9 cellular contexts compared by ENCODE assay signal in genomic region chr14:49999216-49999761, GRCh38.
DNase-seq lines count a peak whose midpoint lies in the region; ATAC-seq and TF ChIP-seq lines count a peak whose summit lies in the region.
"Had no signal": no experiment of that assay in that cellular context is flagged by ENCODE, and none has a peak within 500 bp of the region (broad histone marks: within the 10 kb centered on the region; RNA-seq: fewer than 3 reads in every experiment).

No MANE protein-coding gene starts in this region.

- H3K9me3 ChIP-seq in adrenal gland (replicated peaks in 1 of 3), result no peaks in the 10 kb centered on the region

- H3K27me3 Mint-ChIP-seq in T-cell, result no peaks in the 10 kb centered on the region

- intact Hi-C loops in adrenal gland (cut with DNase I), result no loop called here

- H3K27ac ChIP-seq in adrenal gland, result peak overlapping the region; percentile 58 to 86 (median 67)
- H3K27ac ChIP-seq: HL-60 had no signal

- peak overlapping the region; percentile 59 to 77 (median 73) for H3K4me3 Mint-ChIP-seq in T-cell

- H3K4me3 ChIP-seq in adrenal gland, result no peak overlapping the region

- H3K4me1 ChIP-seq in adrenal gland (replicated peaks in 1 of 2), result peaks cover 25 to 44% of the 10 kb centered on the region in 2 donors

- CTCF ChIA-PET in T-cell (lab: Charles Lee), result interaction anchor here in 1 of 2 donors (0.5 to 2.2 kb wide), 6 partner anchors 58 to 147 kb away, joined by 3 to 12 read pairs (median 4); partner anchors contain the start of gene NEMF

- H3K9me3 Mint-ChIP-seq in T-cell, result no peaks in the 10 kb centered on the region

- no peaks in the 10 kb centered on the region for H3K36me3 ChIP-seq in adrenal gland (replicated peaks in 1 of 2)

- no peaks in the 10 kb centered on the region for H3K36me3 Mint-ChIP-seq in T-cell

- H3K4me1 Mint-ChIP-seq in T-cell, result peaks cover 55 to 69% (median 59%) of the 10 kb centered on the region in 3 donors

- TF ChIP-seq POLR2A in adrenal gland (IDR thresholded peaks at IDR 0.05), result peak; percentile 23 to 62

- H3K27ac Mint-ChIP-seq in T-cell, result peak overlapping the region; percentile 98

- peak; percentile 78 to 82 for DNase-seq in AML-193 (lab: John Stamatoyannopoulos, UW)
- peak; percentile 34 to 75 (median 62) for DNase-seq in T-cell
- DNase-seq in adrenal gland, result peak; percentile 82 to 94 (median 90)
- peak; percentile 49 for DNase-seq in iPS-NIHi11 (ENCODE audit: low spot score)
- peak; percentile 87 for DNase-seq in stimulated activated CD4-positive, alpha-beta T cell treated with anti-CD3 and anti-CD28 coated beads, Interleukin-1b, Interleukin-23, amount 100 ng/mL, for 48 hours
- no peak for DNase-seq in inferior parietal cortex (ENCODE audit: extremely low spot score)

- ATAC-seq in GM19372 (IDR thresholded peaks at IDR 0.05; ENCODE audit: low read depth, unreplicated experiment) (peak; percentile 55), HG03457 (IDR thresholded peaks at IDR 0.05; ENCODE audit: unreplicated experiment) (peak; percentile 48), T-cell (replicated peaks in 1 of 4) (peak; percentile 21 to 46 (median 35))

- 0 to 8% (median 8%) methylated on average over 3 to 4 of the region's 4 CpGs for WGBS in adrenal gland, 4 donors

- TF ChIP-seq CTCF in adrenal gland (IDR thresholded peaks at IDR 0.05), result no peak

- POLR2A ChIA-PET in T-cell (lab: Charles Lee), result interaction anchor here in 1 of 2 donors (0.9 to 2.9 kb wide), 3 partner anchors 27 to 150 kb away, joined by 3 to 11 read pairs (median 3); no protein-coding TSS in a partner anchor

- H3K27me3 ChIP-seq in adrenal gland, result no peaks in the 10 kb centered on the region
